9 cellular contexts compared by ENCODE assay signal in genomic region chr3:141255864-141256263, GRCh38. TPM values are rescaled to one million over a fixed set of nuclear protein-coding genes. Genes with fewer than 3 reads are reported as not detected.
DNase-seq lines count a peak whose midpoint lies in the region; ATAC-seq, FAIRE-seq and TF ChIP-seq lines count a peak whose summit lies in the region.
"Had no signal": no experiment of that assay in that cellular context is flagged by ENCODE, and none has a peak within 500 bp of the region (broad histone marks: within the 10 kb centered on the region; RNA-seq: fewer than 3 reads in every experiment).

No MANE protein-coding gene starts in this region.

- CTCF ChIA-PET in CD4-positive, alpha-beta T cell (lab: Charles Lee), result interaction anchor here (1.4 to 4.0 kb wide), 5 partner anchors 18 to 256 kb away, joined by 3 to 44 read pairs (median 6); partner anchors contain the start of gene PXYLP1

- no peaks in the 10 kb centered on the region for H3K9me3 Mint-ChIP-seq in CD4-positive, alpha-beta T cell
- H3K9me3 Mint-ChIP-seq in activated T-cell treated with anti-CD3 and anti-CD28 coated beads, Interleukin-2, amount 50 U/mL, for 4 hours, result no peaks in the 10 kb centered on the region

- H3K4me1 Mint-ChIP-seq in CD4-positive, alpha-beta T cell (ENCODE audit: low read depth), result peaks cover 56% of the 10 kb centered on the region
- H3K4me1 Mint-ChIP-seq in activated T-cell treated with anti-CD3 and anti-CD28 coated beads, Interleukin-2, amount 50 U/mL, for 4 hours (ENCODE audit: low read depth), result peaks cover 10% of the 10 kb centered on the region

- no peak overlapping the region for H2AFZ ChIP-seq in keratinocyte (ENCODE audit: control insufficient read depth, low read length)

- H3K9me1 ChIP-seq in keratinocyte (ENCODE audit: control insufficient read depth, extremely low read depth, insufficient read depth, low read length), result no peaks in the 10 kb centered on the region

- no peaks in the 10 kb centered on the region for H4K20me1 ChIP-seq in keratinocyte (ENCODE audit: control insufficient read depth, extremely low read depth, insufficient read depth, low read length)

- no peak overlapping the region for H3K4me3 ChIP-seq in keratinocyte (ENCODE audit: control insufficient read depth in 2 of 3, extremely low read depth in 1 of 3, insufficient read depth in 2 of 3, low read depth in 1 of 3, low read length in 3 of 3)
- H3K4me3 ChIP-seq: skin epidermis had no signal

- H3K27ac Mint-ChIP-seq in CD4-positive, alpha-beta T cell, result peak overlapping the region; percentile 69

- H3K27ac ChIP-seq in CD4-positive, alpha-beta T cell (ENCODE audit: low read depth, low read length), result no peak overlapping the region
- H3K27ac ChIP-seq in keratinocyte (ENCODE audit: control insufficient read depth, insufficient read depth, low read length), result no peak overlapping the region
- H3K27ac ChIP-seq: skin epidermis had no signal

- dilution Hi-C loops in keratinocyte (cut with MboI; ENCODE audit: extremely low pct_ligation_motif_present, low sequenced_read_pairs), result no loop called here

- DNase-seq in CD4-positive, alpha-beta T cell, result peak in 5 of 10 experiments; percentile 15 to 52 (median 25)
- no peak for DNase-seq in activated T-cell treated with anti-CD3 and anti-CD28 coated beads, Interleukin-2, amount 50 U/mL, for 4 hours
- DNase-seq in keratinocyte (ENCODE audit: low read depth, low spot score), result no peak
- DNase-seq in SW 1271 (lab: John Stamatoyannopoulos, UW), result no peak
- no peak for DNase-seq in omental fat pad (ENCODE audit: low spot score)

- intact Hi-C loops in CD4-positive, alpha-beta T cell (cut with DNase I, micrococcal nuclease), result loop anchor here (1.0 to 5.0 kb wide), 3 partner anchors 17 to 64 kb away; partner anchors contain the start of gene PXYLP1 (in 1 of the 2)

- no peaks in the 10 kb centered on the region for H3K4me1 ChIP-seq in keratinocyte (ENCODE audit: control insufficient read depth, extremely low read depth, insufficient read depth, low read length)

- FAIRE-seq in keratinocyte (lab: Jason Lieb, UNC), result no peak

- no peak overlapping the region for H3K9ac ChIP-seq in keratinocyte (ENCODE audit: control insufficient read depth, extremely low read depth, insufficient read depth, low read length)

- no peak overlapping the region for H3K4me2 ChIP-seq in keratinocyte (ENCODE audit: control insufficient read depth, extremely low read depth, insufficient read depth, low read depth, low read length)

- POLR2A ChIA-PET in CD4-positive, alpha-beta T cell (lab: Charles Lee), result interaction anchor here (1.1 to 5.5 kb wide), 6 partner anchors 9 to 24 kb away, joined by 3 to 56 read pairs (median 4); partner anchors contain the start of gene PXYLP1

- no peaks in the 10 kb centered on the region for H3K9me3 ChIP-seq in CD4-positive, alpha-beta T cell (ENCODE audit: control insufficient read depth, low read length)
- H3K9me3 ChIP-seq in keratinocyte (ENCODE audit: control insufficient read depth, low read depth, low read length), result no peaks in the 10 kb centered on the region

- H3K36me3 ChIP-seq in keratinocyte (ENCODE audit: control insufficient read depth in 2 of 2, extremely low read depth in 1 of 2, insufficient read depth in 2 of 2, low read length in 2 of 2), result no peaks in the 10 kb centered on the region

- peak; percentile 64 for TF ChIP-seq CTCF in CD4-positive, alpha-beta T cell (IDR thresholded peaks at IDR 0.05)
- TF ChIP-seq CTCF in LNCAP (IDR thresholded peaks at IDR 0.05) (peak; percentile 60), keratinocyte (optimal IDR thresholded peaks at IDR 0.05 in 1 of 3, IDR thresholded peaks at IDR 0.05 in 1 of 3, conservative IDR thresholded peaks at IDR 0.05 in 1 of 3; ENCODE audit: extremely low read depth in 1 of 3, insufficient read depth in 2 of 3, low read length in 3 of 3) (peak in 2 of 3 experiments; percentile 37 to 56), omental fat pad (IDR thresholded peaks at IDR 0.05) (no peak)

- H3K27me3 ChIP-seq in CD4-positive, alpha-beta T cell (ENCODE audit: control insufficient read depth, insufficient read depth, low read length), result no peaks in the 10 kb centered on the region
- H3K27me3 ChIP-seq in keratinocyte (ENCODE audit: control insufficient read depth, extremely low read depth, insufficient read depth, low read length), result no peaks in the 10 kb centered on the region

- peaks cover 26% of the 10 kb centered on the region for H3K36me3 Mint-ChIP-seq in CD4-positive, alpha-beta T cell (ENCODE audit: low read depth)
- no peaks in the 10 kb centered on the region for H3K36me3 Mint-ChIP-seq in activated T-cell treated with anti-CD3 and anti-CD28 coated beads, Interleukin-2, amount 50 U/mL, for 4 hours (ENCODE audit: insufficient read depth)

- no peaks in the 10 kb centered on the region for H3K79me2 ChIP-seq in keratinocyte (ENCODE audit: control insufficient read depth, insufficient read depth, low read length)

- no peak overlapping the region for H3K4me3 Mint-ChIP-seq in CD4-positive, alpha-beta T cell
- peak overlapping the region; percentile 46 for H3K4me3 Mint-ChIP-seq in activated T-cell treated with anti-CD3 and anti-CD28 coated beads, Interleukin-2, amount 50 U/mL, for 4 hours

- H3K27me3 Mint-ChIP-seq in CD4-positive, alpha-beta T cell, result no peaks in the 10 kb centered on the region
- H3K27me3 Mint-ChIP-seq in activated T-cell treated with anti-CD3 and anti-CD28 coated beads, Interleukin-2, amount 50 U/mL, for 4 hours (ENCODE audit: low read depth), result no peaks in the 10 kb centered on the region

- peak; percentile 97 for ATAC-seq in CD4-positive, alpha-beta T cell (ENCODE audit: poor library complexity)
- peak; percentile 89 to 92 for ATAC-seq in activated T-cell treated with anti-CD3 and anti-CD28 coated beads, Interleukin-2, amount 50 U/mL, for 4 hours
- ATAC-seq in HG03378 (IDR thresholded peaks at IDR 0.05; ENCODE audit: unreplicated experiment) (no peak), omental fat pad (ENCODE audit: low FRiP score) (no peak), HG03521 (IDR thresholded peaks at IDR 0.05; ENCODE audit: unreplicated experiment) (no peak)

RNA-seq across cellular contexts. Expression of gene PXYLP1, which starts 24.2 kb away (rescaled TPM):
- 10 to 100 TPM; 21.2 to 22.6 TPM for total RNA-seq in CD4-positive, alpha-beta T cell
- 1 to 10 TPM; 3.4 to 6.8 (median 6.0) TPM for total RNA-seq in activated T-cell treated with anti-CD3 and anti-CD28 coated beads, Interleukin-2, amount 50 U/mL, for 4 hours
- polyA plus RNA-seq in keratinocyte, result 2.3 to 3.1 TPM (median 3.0 TPM) in 3 replicates
- 2.4 TPM for polyA plus RNA-seq in keratinocyte (2011; ENCODE audit: low read depth)
- 1.4 and 2.3 TPM in 2 replicates for polyA plus RNA-seq in keratinocyte (2011; cell fraction: cytosol; rRNA removed)
- polyA plus RNA-seq in keratinocyte (2011; cell fraction: nucleus; rRNA removed), result 3.5 and 4.3 TPM in 2 replicates
- 2.1 and 3.4 TPM in 2 replicates for polyA plus RNA-seq in keratinocyte (2012; ENCODE audit: low replicate concordance)
- polyA minus RNA-seq in keratinocyte, result 3.4 to 6.6 TPM (median 4.7 TPM) in 3 replicates
- polyA minus RNA-seq in keratinocyte (2011; cell fraction: cytosol; rRNA and poly(A)+ RNA removed), result 1.2 TPM
- polyA minus RNA-seq in keratinocyte (2011; cell fraction: nucleus; rRNA and poly(A)+ RNA removed), result 2.6 and 4.5 TPM in 2 replicates
- total RNA-seq in omental fat pad, result 10 to 100 TPM in 2 of 4 donors, 1 to 10 TPM in 2; 5.5 to 16.2 (median 9.8) TPM

Comparison
In these comparisons a context has a peak if more than half of its experiments do, and no peak if none do; other contexts are left out.
1. ATAC-seq: peak in CD4-positive, alpha-beta T cell (single experiment) and activated T-cell treated with anti-CD3 and anti-CD28 coated beads, Interleukin-2, amount 50 U/mL, for 4 hours (2 of 2); none in HG03378 (single experiment), omental fat pad (single experiment) and HG03521 (single experiment).
2. CTCF ChIP-seq: peak in CD4-positive, alpha-beta T cell (single experiment), LNCAP (single experiment) and keratinocyte (2 of 3); none in omental fat pad (0 of 3).